In genomic region chr2:39620067-39620466, GRCh38 we compare ENCODE assay signal across 9 cellular contexts. TPM values are rescaled to one million over a fixed set of nuclear protein-coding genes. Genes with fewer than 3 reads are reported as not detected.
A peak's percentile ranks its signal among the peaks of the same experiment; 100 is the strongest.
DNase-seq lines count a peak whose midpoint lies in the region; ATAC-seq, FAIRE-seq and TF ChIP-seq lines count a peak whose summit lies in the region.
"Had no signal": no experiment of that assay in that cellular context is flagged by ENCODE, and none has a peak within 500 bp of the region (broad histone marks: within the 10 kb centered on the region; RNA-seq: fewer than 3 reads in every experiment).

No MANE protein-coding gene starts in this region.

- H3K36me3 ChIP-seq in HEK293 (ENCODE audit: control insufficient read depth in 2 of 2, insufficient read depth in 1 of 2, low read length in 2 of 2), result no peaks in the 10 kb centered on the region

- peaks cover 3% of the 10 kb centered on the region; the same call in 1 of the 2 replicates for H3K4me1 ChIP-seq in HEK293 (ENCODE audit: control insufficient read depth, insufficient read depth, low read length)

- H3K4me1 Mint-ChIP-seq in WTC11, result peaks cover 10% of the 10 kb centered on the region; the same call in 1 of the 2 replicates

- TF ChIP-seq CTCF in HEK293 (tag by site-specific recombination; IDR thresholded peaks at IDR 0.05) (no peak), fibroblast of mammary gland (conservative IDR thresholded peaks at IDR 0.05; ENCODE audit: control insufficient read depth, insufficient read depth, low read depth, low read length) (no peak), WTC11 (IDR thresholded peaks at IDR 0.05) (no peak)

- H3K27ac ChIP-seq in HEK293 (ENCODE audit: extremely low read depth, low read depth, low read length), result no peak overlapping the region

- H3K9me3 Mint-ChIP-seq in WTC11, result no peaks in the 10 kb centered on the region
- H3K9me3 Mint-ChIP-seq: activated naive CD8-positive, alpha-beta T cell treated with anti-CD3 and anti-CD28 coated beads, Interleukin-2, amount 10 ng/mL, durations not matched to agents 7 days and 5 days had no signal

- no peaks in the 10 kb centered on the region for H3K36me3 Mint-ChIP-seq in WTC11
- H3K36me3 Mint-ChIP-seq: activated naive CD8-positive, alpha-beta T cell treated with anti-CD3 and anti-CD28 coated beads, Interleukin-2, amount 10 ng/mL, durations not matched to agents 7 days and 5 days had no signal

- no peaks in the 10 kb centered on the region for H3K27me3 Mint-ChIP-seq in WTC11 (ENCODE audit: low read depth)

- FAIRE-seq in RCC 7860 (lab: Jason Lieb, UNC), result peak; percentile 72

- CTCF ChIA-PET in HEK293 (lab: Yijun Ruan, JAX), result no interaction called here
- CTCF ChIA-PET in WTC11 (lab: Charles Lee), result no interaction called here

- no peak overlapping the region for H3K4me3 Mint-ChIP-seq in WTC11
- H3K4me3 Mint-ChIP-seq: activated naive CD8-positive, alpha-beta T cell treated with anti-CD3 and anti-CD28 coated beads, Interleukin-2, amount 10 ng/mL, durations not matched to agents 7 days and 5 days had no signal

- ATAC-seq in GM21423 (IDR thresholded peaks at IDR 0.05; ENCODE audit: unreplicated experiment) (no peak), HG03342 (IDR thresholded peaks at IDR 0.05; ENCODE audit: unreplicated experiment) (no peak), WTC11 (no peak)

- POLR2A ChIA-PET in HEK293 (lab: Yijun Ruan, JAX) (no interaction called here), WTC11 (lab: Charles Lee) (no interaction called here)

- peak; percentile 46 for DNase-seq in RCC 7860 (ENCODE audit: low spot score)
- DNase-seq in fibroblast of mammary gland (ENCODE audit: low read depth), result peak; percentile 89
- peak; percentile 77 for DNase-seq in skeletal muscle cell (ENCODE audit: low read depth)
- DNase-seq in iPS-NIHi11 (ENCODE audit: low spot score), result no peak
- DNase-seq in WTC11 (ENCODE audit: low spot score), result no peak
- DNase-seq: activated naive CD8-positive, alpha-beta T cell treated with anti-CD3 and anti-CD28 coated beads, Interleukin-2, amount 10 ng/mL, durations not matched to agents 7 days and 5 days had no signal

- no peak overlapping the region for H3K4me3 ChIP-seq in HEK293 (ENCODE audit: low read depth, low read length)
- H3K4me3 ChIP-seq in fibroblast of mammary gland (ENCODE audit: control insufficient read depth, low read depth, low read length), result no peak overlapping the region
- no peak overlapping the region for H3K4me3 ChIP-seq in skeletal muscle cell (ENCODE audit: low read depth, low read length)

- H3K27ac Mint-ChIP-seq in WTC11, result no peak overlapping the region
- H3K27ac Mint-ChIP-seq: activated naive CD8-positive, alpha-beta T cell treated with anti-CD3 and anti-CD28 coated beads, Interleukin-2, amount 10 ng/mL, durations not matched to agents 7 days and 5 days had no signal

- no peaks in the 10 kb centered on the region for H3K9me3 ChIP-seq in HEK293 (ENCODE audit: control insufficient read depth, insufficient read depth, low read depth, low read length)

TF ChIP-seq in HEK293, 187 proteins besides CTCF, POLR2A, EP300 and RAD21 (continues in another document):
- TF ChIP-seq ZNF311 (tag by site-specific recombination; IDR thresholded peaks at IDR 0.05; ENCODE audit: borderline replicate concordance), result no peak
- no peak for TF ChIP-seq PRDM6 (tag by site-specific recombination; IDR thresholded peaks at IDR 0.05)
- no peak for TF ChIP-seq ZNF791 (tag by site-specific recombination; IDR thresholded peaks at IDR 0.05)
- no peak for TF ChIP-seq ZNF704 (tag by site-specific recombination; IDR thresholded peaks at IDR 0.05)
- no peak for TF ChIP-seq ZNF433 (tag by site-specific recombination; IDR thresholded peaks at IDR 0.05; ENCODE audit: low read depth)
- TF ChIP-seq ZNF747 (tag by site-specific recombination; IDR thresholded peaks at IDR 0.05), result no peak
- TF ChIP-seq ZNF660 (tag by site-specific recombination; IDR thresholded peaks at IDR 0.05), result peak; percentile 22; the same call in 1 of the 2 replicates
- no peak for TF ChIP-seq OSR2 (tag by site-specific recombination; IDR thresholded peaks at IDR 0.05)
- TF ChIP-seq SP3 (tag by site-specific recombination; IDR thresholded peaks at IDR 0.05), result no peak

TF ChIP-seq in WTC11, 78 proteins besides CTCF, POLR2A, EP300 and RAD21:
- TF ChIP-seq CREM (CRISPR knock-in tag; IDR thresholded peaks at IDR 0.05), result no peak
- no peak for TF ChIP-seq NFATC4 (CRISPR knock-in tag; IDR thresholded peaks at IDR 0.05)
- TF ChIP-seq SP1 (CRISPR knock-in tag; conservative IDR thresholded peaks at IDR 0.05), result no peak
- TF ChIP-seq STAT6 (CRISPR knock-in tag; conservative IDR thresholded peaks at IDR 0.05; ENCODE audit: low read depth), result no peak
- TF ChIP-seq ZNF121 (CRISPR knock-in tag; IDR thresholded peaks at IDR 0.05), result no peak
- TF ChIP-seq GRHL2 (CRISPR knock-in tag; IDR thresholded peaks at IDR 0.05; ENCODE audit: insufficient replicate concordance, severe bottlenecking), result no peak
- no peak for TF ChIP-seq ZMAT4 (CRISPR knock-in tag; IDR thresholded peaks at IDR 0.05)
- no peak for TF ChIP-seq NR3C1 (CRISPR knock-in tag; conservative IDR thresholded peaks at IDR 0.05; ENCODE audit: low read depth)

RNA-seq across cellular contexts. Expression of gene TMEM178A, which starts 45.6 kb away (rescaled TPM):
- total RNA-seq in WTC11 (2021), result 13.6 to 14.5 TPM (median 14.1 TPM) in 3 replicates

Comparison
In these comparisons a context has a peak if more than half of its experiments do, and no peak if none do; other contexts are left out.
1. DNase-seq: peak in RCC 7860 (single experiment), fibroblast of mammary gland (single experiment) and skeletal muscle cell (single experiment); none in iPS-NIHi11 (single experiment) and WTC11 (single experiment).